Comparison of ENCODE assay signal across 28 cellular contexts in the genomic region with DNA sequence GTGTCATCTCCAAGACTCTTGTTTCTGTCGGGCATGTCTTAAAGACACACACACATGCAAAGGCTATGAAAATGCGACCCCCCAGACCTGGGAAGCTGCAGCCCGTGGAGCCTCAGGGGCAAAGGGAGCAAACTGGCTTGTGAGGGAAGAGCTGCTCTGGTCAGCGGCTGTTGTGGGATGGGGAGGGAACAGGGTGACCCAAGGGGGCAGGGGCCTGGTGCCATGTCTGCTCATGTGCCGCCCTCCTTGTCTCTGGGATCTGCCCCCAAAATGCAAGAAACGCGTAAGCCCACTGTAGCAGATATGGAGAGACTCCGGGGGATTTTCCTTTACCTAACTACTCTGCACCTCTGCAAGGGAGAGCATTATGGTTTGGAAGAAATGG.
"Had no signal": no experiment of that assay in that cellular context is flagged by ENCODE, and none has a peak within 500 bp of the region (broad histone marks: within the 10 kb centered on the region; RNA-seq: fewer than 3 reads in every experiment).

No MANE protein-coding gene starts in this region.

- DNase-seq: immature natural killer cell; kidney; left colon; left lung; mesendoderm; naive B cell; natural killer cell; nephron progenitor cell; occipital lobe; psoas muscle; right lobe of liver; stimulated activated CD4-positive, alpha-beta T cell treated with anti-CD3 and anti-CD28 coated beads, Interleukin-12 subunit alpha, Interleukin-12 subunit beta, amount 100 ng/mL, for 4 hours; stimulated activated CD4-positive, alpha-beta T cell treated with anti-CD3 and anti-CD28 coated beads, Interleukin-15, amount 100 ng/mL, for 24 hours; stimulated activated CD4-positive, alpha-beta T cell treated with anti-CD3 and anti-CD28 coated beads, Interleukin-2, amount 100 ng/mL, for 24 hours; stimulated activated CD4-positive, alpha-beta T cell treated with anti-CD3 and anti-CD28 coated beads, Interleukin-4, amount 100 ng/mL, for 1 hour; stimulated activated naive B cell treated with anti-CD40 and anti-IgM and Interleukin-4, amounts not matched to agents 10 μg/mL and 1 μg/mL and 100 μg/mL, for 72 hours; stimulated activated naive CD8-positive, alpha-beta T cell treated with anti-CD3 and anti-CD28 coated beads, Interleukin-15, Interleukin-2, amounts not matched to agents 100 U/mL and 50 U/mL, for 24 hours; stomach; tibial artery; trophoblast cell; upper lobe of right lung had no signal

- H3K27ac ChIP-seq: left lung, neural progenitor cell, neutrophil, parathyroid adenoma, psoas muscle, right atrium auricular region, right lobe of liver, stomach, tibial artery, upper lobe of right lung had no signal

- H3K36me3 ChIP-seq: neural progenitor cell, right atrium auricular region, thoracic aorta, upper lobe of right lung had no signal

- H3K27me3 ChIP-seq: left lung, neutrophil, right atrium auricular region, right lobe of liver, stomach, tibial artery, upper lobe of right lung had no signal

- ATAC-seq: left colon; left lung; natural killer cell; psoas muscle; right lobe of liver; stimulated activated naive B cell treated with anti-CD40 and anti-IgM and Interleukin-4, amounts not matched to agents 10 μg/mL and 1 μg/mL and 100 μg/mL, for 72 hours; stimulated activated naive CD8-positive, alpha-beta T cell treated with anti-CD3 and anti-CD28 coated beads, Interleukin-15, Interleukin-2, amounts not matched to agents 100 U/mL and 50 U/mL, for 24 hours; upper lobe of right lung had no signal

- H3K4me3 ChIP-seq: left lung, lung, neural progenitor cell, psoas muscle, right atrium auricular region, right lobe of liver, smooth muscle cell, stomach, thoracic aorta, tibial artery, upper lobe of right lung had no signal

- H3K4me1 ChIP-seq: neural progenitor cell, parathyroid adenoma, psoas muscle had no signal

- H3K9me3 ChIP-seq: left lung, neutrophil, psoas muscle, right atrium auricular region, right lobe of liver, stomach, thoracic aorta, tibial artery, upper lobe of right lung had no signal
